8 cellular contexts compared by ENCODE assay signal in genomic region chr12:108730337-108731104, GRCh38. TPM values are rescaled to one million over a fixed set of nuclear protein-coding genes. Genes with fewer than 3 reads are reported as not detected.
DNase-seq lines count a peak whose midpoint lies in the region; TF ChIP-seq lines count a peak whose summit lies in the region.

No MANE protein-coding gene starts in this region.

- peak overlapping the region; percentile 91 for H3K4me2 ChIP-seq in PC-9

- no peak for TF ChIP-seq CTCF in PC-9 (conservative IDR thresholded peaks at IDR 0.05)
- no peak for TF ChIP-seq CTCF in neutrophil (IDR thresholded peaks at IDR 0.05)
- no peak for TF ChIP-seq CTCF in transverse colon (IDR thresholded peaks at IDR 0.05)

- no peaks in the 10 kb centered on the region for H4K20me1 ChIP-seq in PC-9 (ENCODE audit: insufficient read depth)

- H3K4me1 ChIP-seq in PC-9 (replicated peaks; ENCODE audit: insufficient read depth), result peaks cover 48% of the 10 kb centered on the region
- peaks cover 36 to 51% of the 10 kb centered on the region in 2 experiments for H3K4me1 ChIP-seq in neutrophil (ENCODE audit: control insufficient read depth in 1 of 2, insufficient read depth in 1 of 2, low read depth in 1 of 2, low read length in 1 of 2)
- peaks cover 10 to 78% (median 47%) of the 10 kb centered on the region in 4 donors for H3K4me1 ChIP-seq in transverse colon

- in situ Hi-C loops in transverse colon (cut with MboI; ENCODE audit: low pct_ligation_motif_present in 1 of 4, low pct_unique_long_range_greater_than_20kb in 1 of 4, low sequenced_read_pairs in 3 of 4), result no loop called here

- H3K9me3 ChIP-seq in PC-9 (ENCODE audit: insufficient read depth, low read depth) (no peaks in the 10 kb centered on the region), neutrophil (no peaks in the 10 kb centered on the region), transverse colon (no peaks in the 10 kb centered on the region)

- H3F3A ChIP-seq in PC-9 (ENCODE audit: insufficient read depth, low read depth), result peaks cover 37% of the 10 kb centered on the region

- no peak for TF ChIP-seq RAD21 in Ishikawa (IDR thresholded peaks at IDR 0.05; ENCODE audit: low read depth)

- intact Hi-C loops in PC-9 (cut with micrococcal nuclease; ENCODE audit: unreplicated experiment) (loop anchor here (1.0 to 5.0 kb wide), 3 partner anchors 65 to 127 kb away; partner anchors contain the start of gene SSH1), transverse colon (cut with DNase I; ENCODE audit: low total_unique reads) (loop anchor here (1.0 to 5.0 kb wide), 3 partner anchors 66 to 127 kb away; partner anchors contain the start of gene SSH1)

- no peaks in the 10 kb centered on the region for H3K9me2 ChIP-seq in PC-9 (ENCODE audit: insufficient read depth)

- TF ChIP-seq POLR2A in transverse colon (IDR thresholded peaks at IDR 0.05), result peak; percentile 75

- WGBS in transverse colon (ENCODE audit: low coverage in 1 of 2), 2 donors, result 1% methylated on average over 45 of the region's 46 CpGs; no CpG with 5 or more reads in 1 of the 2 donors

- peak overlapping the region; percentile 79 for H2AFZ ChIP-seq in PC-9

- peak; percentile 2 for DNase-seq in NK-92 treated with Interleukin-12 subunit alpha and Interleukin-12 subunit beta, amount 100 ng/mL, for 24 hours (lab: John Stamatoyannopoulos, UW)
- DNase-seq in NK-92 (lab: John Stamatoyannopoulos, UW; ENCODE audit: unreplicated experiment), result no peak
- DNase-seq in PC-9, result peak; percentile 65 to 75
- DNase-seq in activated naive CD4-positive, alpha-beta T cell treated with Interleukin-2 at 50 U/mL for 16 hours, result peak; percentile 28
- peak; percentile 75 for DNase-seq in globus pallidus (ENCODE audit: low spot score)
- peak; percentile 76 for DNase-seq in transverse colon

- H3K27ac ChIP-seq in PC-9, result peak overlapping the region; percentile 84
- peak overlapping the region; percentile 98 for H3K27ac ChIP-seq in neutrophil
- H3K27ac ChIP-seq in transverse colon, result peak overlapping the region; percentile 98 to 99 (median 98)

- H3K4me3 ChIP-seq in PC-9 (peak overlapping the region; percentile 85), neutrophil (ENCODE audit: low read depth in 1 of 2, low read length in 1 of 2) (peak overlapping the region; percentile 73 to 97), transverse colon (peak overlapping the region; percentile 71 to 96 (median 86))

- CTCF ChIA-PET in PC-9 (lab: Charles Lee), result interaction anchor here (0.5 to 0.7 kb wide), 2 partner anchors 39 to 166 kb away, joined by 3 read pairs; no protein-coding TSS in a partner anchor

- no peaks in the 10 kb centered on the region for H3K27me3 ChIP-seq in PC-9 (ENCODE audit: insufficient read depth, low read depth)
- no peaks in the 10 kb centered on the region for H3K27me3 ChIP-seq in neutrophil
- H3K27me3 ChIP-seq in transverse colon, result no peaks in the 10 kb centered on the region

- POLR2A ChIA-PET in PC-9 (lab: Charles Lee; ENCODE audit: unreplicated experiment), result interaction anchor here (0.6 to 0.8 kb wide), 5 partner anchors 9 to 103 kb away, joined by 3 to 23 read pairs (median 7); no protein-coding TSS in a partner anchor

- no TSS peak for BruUV-seq in PC-9 (replicated peaks; lab: Mats Ljungman, UMichigan)

- H3K36me3 ChIP-seq in PC-9 (ENCODE audit: low read depth) (no peaks in the 10 kb centered on the region), neutrophil (no peaks in the 10 kb centered on the region), transverse colon (no peaks in the 10 kb centered on the region)

- 0 out of 2 replicates have a peak, but pooled peaks have one; percentile 3 for TF ChIP-seq EP300 in Ishikawa (IDR thresholded peaks at IDR 0.05; ENCODE audit: borderline replicate concordance)
- TF ChIP-seq EP300 in transverse colon (IDR thresholded peaks at IDR 0.05; ENCODE audit: low read depth), result peak; percentile 4

- peaks cover 48% of the 10 kb centered on the region for H3K79me2 ChIP-seq in PC-9 (ENCODE audit: low read depth)

TF ChIP-seq in Ishikawa, 13 proteins besides CTCF, POLR2A, EP300 and RAD21:
- TF ChIP-seq NFIC (IDR thresholded peaks at IDR 0.05) (no peak), TAF1 (IDR thresholded peaks at IDR 0.05; ENCODE audit: low read depth) (no peak), USF1 (IDR thresholded peaks at IDR 0.05) (peak; percentile 34; the same call in 1 of the 2 replicates), ZBTB7A (IDR thresholded peaks at IDR 0.05; ENCODE audit: low read depth) (peak; percentile 21; the same call in 1 of the 2 replicates), CEBPB (IDR thresholded peaks at IDR 0.05) (no peak), MAX (IDR thresholded peaks at IDR 0.05) (peak; percentile 60), TCF12 (IDR thresholded peaks at IDR 0.05; ENCODE audit: low read depth) (0 out of 2 replicates have a peak, but pooled peaks have one; percentile 37), CREB1 (IDR thresholded peaks at IDR 0.05; ENCODE audit: low read depth) (no peak), YY1 (IDR thresholded peaks at IDR 0.05; ENCODE audit: low read depth) (no peak), TEAD4 (IDR thresholded peaks at IDR 0.05) (no peak), FOXM1 (IDR thresholded peaks at IDR 0.05; ENCODE audit: borderline replicate concordance, low read depth) (no peak), EGR1 (IDR thresholded peaks at IDR 0.05) (0 out of 2 replicates have a peak, but pooled peaks have one; percentile 10)
- TF ChIP-seq, protein P1, sequence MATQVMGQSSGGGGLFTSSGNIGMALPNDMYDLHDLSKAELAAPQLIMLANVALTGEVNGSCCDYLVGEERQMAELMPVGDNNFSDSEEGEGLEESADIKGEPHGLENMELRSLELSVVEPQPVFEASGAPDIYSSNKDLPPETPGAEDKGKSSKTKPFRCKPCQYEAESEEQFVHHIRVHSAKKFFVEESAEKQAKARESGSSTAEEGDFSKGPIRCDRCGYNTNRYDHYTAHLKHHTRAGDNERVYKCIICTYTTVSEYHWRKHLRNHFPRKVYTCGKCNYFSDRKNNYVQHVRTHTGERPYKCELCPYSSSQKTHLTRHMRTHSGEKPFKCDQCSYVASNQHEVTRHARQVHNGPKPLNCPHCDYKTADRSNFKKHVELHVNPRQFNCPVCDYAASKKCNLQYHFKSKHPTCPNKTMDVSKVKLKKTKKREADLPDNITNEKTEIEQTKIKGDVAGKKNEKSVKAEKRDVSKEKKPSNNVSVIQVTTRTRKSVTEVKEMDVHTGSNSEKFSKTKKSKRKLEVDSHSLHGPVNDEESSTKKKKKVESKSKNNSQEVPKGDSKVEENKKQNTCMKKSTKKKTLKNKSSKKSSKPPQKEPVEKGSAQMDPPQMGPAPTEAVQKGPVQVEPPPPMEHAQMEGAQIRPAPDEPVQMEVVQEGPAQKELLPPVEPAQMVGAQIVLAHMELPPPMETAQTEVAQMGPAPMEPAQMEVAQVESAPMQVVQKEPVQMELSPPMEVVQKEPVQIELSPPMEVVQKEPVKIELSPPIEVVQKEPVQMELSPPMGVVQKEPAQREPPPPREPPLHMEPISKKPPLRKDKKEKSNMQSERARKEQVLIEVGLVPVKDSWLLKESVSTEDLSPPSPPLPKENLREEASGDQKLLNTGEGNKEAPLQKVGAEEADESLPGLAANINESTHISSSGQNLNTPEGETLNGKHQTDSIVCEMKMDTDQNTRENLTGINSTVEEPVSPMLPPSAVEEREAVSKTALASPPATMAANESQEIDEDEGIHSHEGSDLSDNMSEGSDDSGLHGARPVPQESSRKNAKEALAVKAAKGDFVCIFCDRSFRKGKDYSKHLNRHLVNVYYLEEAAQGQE (IDR thresholded peaks at IDR 0.05; ENCODE audit: low read depth), result no peak

RNA-seq across cellular contexts. Expression of gene CORO1C, which starts 0.8 kb away (rescaled TPM):
- 122 and 139 TPM in 2 replicates for total RNA-seq in PC-9 (2021)
- 100 to 1,000 TPM in 3 of 4 donors, 10 to 100 TPM in 1; 68.1 to 153 (median 128) TPM for total RNA-seq in transverse colon
